Comparison of ENCODE assay signal across 9 cellular contexts in the genomic region with DNA sequence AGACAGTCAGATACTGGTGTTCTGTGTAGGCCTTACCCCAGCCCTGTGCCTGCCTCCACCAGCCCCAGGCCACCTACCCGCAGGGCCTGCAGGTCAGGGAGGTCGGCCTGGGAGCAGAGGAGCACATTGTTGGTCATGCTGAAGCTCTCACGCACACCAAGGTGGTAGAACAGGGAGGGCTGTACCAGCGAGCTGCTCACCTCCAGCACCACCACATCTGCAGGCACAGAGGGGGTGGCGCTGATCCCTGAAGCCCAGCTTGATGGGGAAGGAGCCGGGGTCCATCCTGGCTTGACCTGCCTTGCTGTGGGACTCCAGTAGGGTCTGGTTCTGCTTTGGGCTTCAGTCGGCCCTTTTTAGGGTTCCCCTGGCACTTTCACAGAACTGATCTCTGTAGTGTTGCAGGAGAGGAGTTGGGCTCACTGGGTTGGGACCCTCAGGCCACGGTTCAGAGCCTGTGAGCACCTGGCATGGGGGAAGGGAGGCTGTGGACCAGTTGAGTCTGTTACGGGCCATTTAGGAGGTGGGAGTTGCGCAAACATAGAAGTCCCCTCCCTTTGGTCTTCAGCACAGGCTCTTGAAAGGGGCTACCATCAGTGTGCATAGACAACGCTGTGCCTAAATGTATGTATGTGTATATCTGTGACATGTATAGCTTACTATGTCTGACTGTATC. TPM values are rescaled to one million over a fixed set of nuclear protein-coding genes. Genes with fewer than 3 reads are reported as not detected.
DNase-seq lines count a peak whose midpoint lies in the region; ATAC-seq, FAIRE-seq and TF ChIP-seq lines count a peak whose summit lies in the region.
"Had no signal": no experiment of that assay in that cellular context is flagged by ENCODE, and none has a peak within 500 bp of the region (broad histone marks: within the 10 kb centered on the region; RNA-seq: fewer than 3 reads in every experiment).

No MANE protein-coding gene starts in this region.

- CTCF ChIA-PET in Calu3 (lab: Charles Lee) (interaction anchor here (0.6 to 1.8 kb wide), 9 partner anchors 20 to 298 kb away, joined by 3 to 7 read pairs (median 4); a partner anchor contains a TSS), PC-9 (lab: Charles Lee) (interaction anchor here (0.5 to 0.8 kb wide), 3 partner anchors 82 to 493 kb away, joined by 3 to 6 read pairs (median 5); no protein-coding TSS in a partner anchor), endothelial cell of umbilical vein (lab: Charles Lee) (interaction anchor here (0.7 to 6.8 kb wide), 17 partner anchors 9 to 320 kb away, joined by 3 to 57 read pairs (median 5); a partner anchor contains a TSS)

- H3K9ac ChIP-seq in endothelial cell of umbilical vein (replicated peaks; ENCODE audit: extremely low read depth, insufficient read depth, low read length): no peak overlapping the region

- POLR2A ChIA-PET in PC-9 (lab: Charles Lee; ENCODE audit: unreplicated experiment) (interaction anchor here (0.8 to 1.0 kb wide), 3 partner anchors 18 to 276 kb away, joined by 4 to 24 read pairs (median 4); no protein-coding TSS in a partner anchor), endothelial cell of umbilical vein (lab: Charles Lee) (interaction anchor here (1.3 to 1.7 kb wide), 2 partner anchors 9 to 30 kb away, joined by 3 to 4 read pairs; no protein-coding TSS in a partner anchor)

- H3K4me1 ChIP-seq in PC-9 (replicated peaks; ENCODE audit: insufficient read depth) (peaks cover 9% of the 10 kb centered on the region; the same call in 1 of the 2 replicates), endothelial cell of umbilical vein (ENCODE audit: control insufficient read depth, extremely low read depth, insufficient read depth, low read length) (peaks cover 15% of the 10 kb centered on the region), ovary (ENCODE audit: insufficient read depth) (peaks cover 7% of the 10 kb centered on the region)

- 75 to 84% (median 78%) methylated on average over 11 of the region's 11 CpGs for WGBS in ovary, 3 donors

- no peaks in the 10 kb centered on the region for H3K79me2 ChIP-seq in PC-9 (ENCODE audit: low read depth)
- no peaks in the 10 kb centered on the region for H3K79me2 ChIP-seq in endothelial cell of umbilical vein (ENCODE audit: control insufficient read depth, insufficient read depth, low read length)

- H2AFZ ChIP-seq in PC-9 (no peak overlapping the region), endothelial cell of umbilical vein (ENCODE audit: low read depth, low read length) (peak overlapping the region; percentile 97)

- dilution Hi-C loops in endothelial cell of umbilical vein (cut with MboI; ENCODE audit: extremely low pct_ligation_motif_present, low sequenced_read_pairs): no loop called here

- H3K4me2 ChIP-seq in PC-9: peak overlapping the region; percentile 80
- H3K4me2 ChIP-seq in endothelial cell of umbilical vein (ENCODE audit: insufficient read depth, low read length): peak overlapping the region; percentile 80

- no peaks in the 10 kb centered on the region for H3K27me3 Mint-ChIP-seq in Calu3 (ENCODE audit: unreplicated experiment)

- ATAC-seq in GM18520 (IDR thresholded peaks at IDR 0.05; ENCODE audit: unreplicated experiment): no peak
- no peak for ATAC-seq in HG03039 (IDR thresholded peaks at IDR 0.05; ENCODE audit: unreplicated experiment)
- ATAC-seq in GM21723 (IDR thresholded peaks at IDR 0.05; ENCODE audit: unreplicated experiment): no peak

- H3K36me3 ChIP-seq in PC-9 (ENCODE audit: low read depth) (no peaks in the 10 kb centered on the region), endothelial cell of umbilical vein (ENCODE audit: control insufficient read depth in 2 of 2, extremely low read depth in 1 of 2, insufficient read depth in 2 of 2, low read length in 2 of 2) (peaks cover 0 to 2% of the 10 kb centered on the region in 2 experiments), ovary (no peaks in the 10 kb centered on the region)
- H3K36me3 ChIP-seq: cardiac muscle cell had no signal

- H3K9me1 ChIP-seq in endothelial cell of umbilical vein (replicated peaks; ENCODE audit: control insufficient read depth, extremely low read depth, insufficient read depth, low read length): no peaks in the 10 kb centered on the region

- TF ChIP-seq POLR2A in endothelial cell of umbilical vein (IDR thresholded peaks at IDR 0.05; ENCODE audit: low read depth, low read length): no peak
- TF ChIP-seq POLR2A in ovary (IDR thresholded peaks at IDR 0.05): no peak

- no peak for TF ChIP-seq EP300 in ovary (IDR thresholded peaks at IDR 0.05)

- no peaks in the 10 kb centered on the region for H3K9me3 Mint-ChIP-seq in Calu3 (ENCODE audit: low read depth, unreplicated experiment)

- no peaks in the 10 kb centered on the region for H3K9me3 ChIP-seq in PC-9 (ENCODE audit: insufficient read depth, low read depth)
- H3K9me3 ChIP-seq in endothelial cell of umbilical vein (replicated peaks; ENCODE audit: control insufficient read depth, insufficient read depth, low read length): no peaks in the 10 kb centered on the region
- H3K9me3 ChIP-seq in ovary: no peaks in the 10 kb centered on the region

- H3F3A ChIP-seq in PC-9 (ENCODE audit: insufficient read depth, low read depth): no peaks in the 10 kb centered on the region

- peaks cover 7% of the 10 kb centered on the region for H3K4me1 Mint-ChIP-seq in Calu3 (ENCODE audit: low read depth, unreplicated experiment)

- H4K20me1 ChIP-seq in PC-9 (ENCODE audit: insufficient read depth) (no peaks in the 10 kb centered on the region), endothelial cell of umbilical vein (replicated peaks; ENCODE audit: control insufficient read depth, extremely low read depth, insufficient read depth, low read length) (no peaks in the 10 kb centered on the region)

- H3K36me3 Mint-ChIP-seq in Calu3 (ENCODE audit: insufficient read depth, unreplicated experiment): peaks cover 30% of the 10 kb centered on the region

- H3K9me2 ChIP-seq in PC-9 (ENCODE audit: insufficient read depth): no peaks in the 10 kb centered on the region

- H3K27me3 ChIP-seq in PC-9 (ENCODE audit: insufficient read depth, low read depth) (no peaks in the 10 kb centered on the region), endothelial cell of umbilical vein (ENCODE audit: control insufficient read depth in 2 of 2, insufficient read depth in 2 of 2, low read length in 2 of 2) (no peaks in the 10 kb centered on the region), ovary (no peaks in the 10 kb centered on the region)

- intact Hi-C loops in Calu3 (cut with micrococcal nuclease; ENCODE audit: unreplicated experiment) (no loop called here), PC-9 (cut with micrococcal nuclease; ENCODE audit: unreplicated experiment) (loop anchor here (5.0 kb wide), 1 partner anchor 43 kb away; a partner anchor contains a TSS), endothelial cell of umbilical vein (cut with micrococcal nuclease) (loop anchor here (1.0 kb wide), 2 partner anchors 8 to 43 kb away; a partner anchor contains a TSS), ovary (cut with DNase I) (no loop called here)

- no peak for FAIRE-seq in endothelial cell of umbilical vein (lab: Jason Lieb, UNC)

- no TSS peak for BruUV-seq in Calu3 (replicated peaks; lab: Mats Ljungman, UMichigan)
- TSS peak; percentile 45 for BruUV-seq in PC-9 (replicated peaks; lab: Mats Ljungman, UMichigan)
- no TSS peak for BruUV-seq in endothelial cell of umbilical vein (replicated peaks; lab: Mats Ljungman, UMichigan)

- no peak overlapping the region for H3K27ac ChIP-seq in PC-9
- peak overlapping the region; percentile 5 for H3K27ac ChIP-seq in endothelial cell of umbilical vein (ENCODE audit: insufficient read depth, low read depth, low read length)
- peak overlapping the region in 1 of 2 donors; percentile 91 for H3K27ac ChIP-seq in ovary

- no peak for TF ChIP-seq CTCF in Calu3 (IDR thresholded peaks at IDR 0.05; ENCODE audit: unreplicated experiment)
- TF ChIP-seq CTCF in PC-9 (conservative IDR thresholded peaks at IDR 0.05): no peak
- no peak for TF ChIP-seq CTCF in endothelial cell of umbilical vein (IDR thresholded peaks at IDR 0.05; ENCODE audit: extremely low read depth in 1 of 2, insufficient read depth in 1 of 2, low read depth in 1 of 2, low read length in 2 of 2)
- no peak for TF ChIP-seq CTCF in ovary (IDR thresholded peaks at IDR 0.05)

- H3K4me3 ChIP-seq in PC-9: peak overlapping the region; percentile 70; the same call in 1 of the 2 replicates
- peak overlapping the region in 2 of 3 experiments; percentile 6 to 51 for H3K4me3 ChIP-seq in endothelial cell of umbilical vein (replicated peaks in 1 of 3; ENCODE audit: insufficient read depth in 1 of 3, low read depth in 1 of 3, low read length in 3 of 3)
- peak overlapping the region; percentile 89 for H3K4me3 ChIP-seq in ovary

- no peak for DNase-seq in Calu3
- no peak for DNase-seq in PC-9
- no peak for DNase-seq in endothelial cell of umbilical vein (ENCODE audit: low read depth, low spot score)
- DNase-seq in ovary: peak in 1 of 5 donors; percentile 46
- DNase-seq in cerebellum (ENCODE audit: low spot score): no peak

- peak overlapping the region; percentile 90 for H3K4me3 Mint-ChIP-seq in Calu3 (ENCODE audit: low read depth, unreplicated experiment)

- peak overlapping the region; percentile 94 for H3K27ac Mint-ChIP-seq in Calu3 (ENCODE audit: unreplicated experiment)

RNA-seq across cellular contexts. Expression of a gene that starts 1.9 kb away (rescaled TPM):
- 10.3 and 14.3 TPM in 2 replicates for total RNA-seq in Calu3 (2022)
- total RNA-seq in PC-9 (2021): 25.1 and 26.2 TPM in 2 replicates
- total RNA-seq in endothelial cell of umbilical vein: 12.4 and 18.5 TPM in 2 replicates
- polyA plus RNA-seq in endothelial cell of umbilical vein: 9.9 and 12.7 TPM in 2 replicates
- polyA plus RNA-seq in endothelial cell of umbilical vein (2011; cell fraction: cytosol; rRNA removed): 5.7 and 5.9 TPM in 2 replicates
- polyA plus RNA-seq in endothelial cell of umbilical vein (2011; cell fraction: nucleus; rRNA removed): 52.7 and 54.9 TPM in 2 replicates
- 13.8 and 18.1 TPM in 2 replicates for polyA plus RNA-seq in endothelial cell of umbilical vein (2012)
- polyA minus RNA-seq in endothelial cell of umbilical vein: 7.0 and 9.0 TPM in 2 replicates
- polyA minus RNA-seq in endothelial cell of umbilical vein (2011; cell fraction: cytosol; rRNA and poly(A)+ RNA removed): 8.3 TPM
- 9.3 and 12.2 TPM in 2 replicates for polyA minus RNA-seq in endothelial cell of umbilical vein (2011; cell fraction: nucleus; rRNA and poly(A)+ RNA removed)
- 10 to 100 TPM; 10.3 to 45.9 (median 19.0) TPM for total RNA-seq in ovary
- polyA plus RNA-seq in ovary: 10 to 100 TPM in 1 of 2 donors, 1 to 10 TPM in 1; 5.1 to 14.2 TPM
- 2.3 TPM for total RNA-seq in cerebellum

RNA-seq across cellular contexts. Expression of a gene that starts 9.8 kb away (rescaled TPM):
- total RNA-seq in Calu3 (2022) (not detected in 2 replicates), PC-9 (2021) (not detected in 2 replicates), endothelial cell of umbilical vein (not detected in 2 replicates), ovary (1 to 10 TPM in 4 of 7 donors, under 1 TPM in 3; 0.35 to 7.6 (median 1.2) TPM), cerebellum (not detected)
- polyA plus RNA-seq in endothelial cell of umbilical vein (0.15 and 0.25 TPM in 2 replicates), ovary (1 to 10 TPM; 2.5 to 6.5 TPM)
- 0.09 and 0.13 TPM in 2 replicates for polyA plus RNA-seq in endothelial cell of umbilical vein (2011; cell fraction: cytosol; rRNA removed)
- polyA plus RNA-seq in endothelial cell of umbilical vein (2011; cell fraction: nucleus; rRNA removed): not detected in 2 replicates
- polyA plus RNA-seq in endothelial cell of umbilical vein (2012): not detected in 2 replicates
- polyA minus RNA-seq in endothelial cell of umbilical vein: 0.53 TPM in 1 of 2 replicates, not detected in the other
- not detected for polyA minus RNA-seq in endothelial cell of umbilical vein (2011; cell fraction: cytosol; rRNA and poly(A)+ RNA removed)
- not detected in 2 replicates for polyA minus RNA-seq in endothelial cell of umbilical vein (2011; cell fraction: nucleus; rRNA and poly(A)+ RNA removed)

RNA-seq across cellular contexts. Expression of a gene that starts 18.3 kb away (rescaled TPM):
- not detected in 2 replicates for total RNA-seq in Calu3 (2022)
- total RNA-seq in PC-9 (2021): 0.63 and 1.7 TPM in 2 replicates
- total RNA-seq in endothelial cell of umbilical vein: not detected in 2 replicates
- not detected in 2 replicates for polyA plus RNA-seq in endothelial cell of umbilical vein
- not detected in 2 replicates for polyA plus RNA-seq in endothelial cell of umbilical vein (2011; cell fraction: cytosol; rRNA removed)
- not detected in 2 replicates for polyA plus RNA-seq in endothelial cell of umbilical vein (2011; cell fraction: nucleus; rRNA removed)
- not detected in 2 replicates for polyA plus RNA-seq in endothelial cell of umbilical vein (2012)
- 0.30 TPM in 1 of 2 replicates, not detected in the other for polyA minus RNA-seq in endothelial cell of umbilical vein
- polyA minus RNA-seq in endothelial cell of umbilical vein (2011; cell fraction: cytosol; rRNA and poly(A)+ RNA removed): not detected
- polyA minus RNA-seq in endothelial cell of umbilical vein (2011; cell fraction: nucleus; rRNA and poly(A)+ RNA removed): not detected in 2 replicates
- 10 to 100 TPM in 1 of 7 donors, 1 to 10 TPM in 1, under 1 TPM in 3, not detected in 2; 0.52 to 15.5 (median 0.89) TPM for total RNA-seq in ovary
- under 1 TPM in 1 of 2 donors, not detected in 1; 0.06 TPM for polyA plus RNA-seq in ovary
- not detected for total RNA-seq in cerebellum

RNA-seq across cellular contexts. Expression of a gene that starts 23.0 kb away (rescaled TPM):
- 15.0 and 16.5 TPM in 2 replicates for total RNA-seq in Calu3 (2022)
- 43.7 and 49.8 TPM in 2 replicates for total RNA-seq in PC-9 (2021)
- not detected in 2 replicates for total RNA-seq in endothelial cell of umbilical vein
- 0.04 and 0.29 TPM in 2 replicates for polyA plus RNA-seq in endothelial cell of umbilical vein
- polyA plus RNA-seq in endothelial cell of umbilical vein (2011; cell fraction: cytosol; rRNA removed): 0.04 and 0.10 TPM in 2 replicates
- polyA plus RNA-seq in endothelial cell of umbilical vein (2011; cell fraction: nucleus; rRNA removed): 0.22 and 0.48 TPM in 2 replicates
- 0.08 TPM in 1 of 2 replicates, not detected in the other for polyA plus RNA-seq in endothelial cell of umbilical vein (2012)
- polyA minus RNA-seq in endothelial cell of umbilical vein: 0.49 TPM in 1 of 2 replicates, not detected in the other
- not detected for polyA minus RNA-seq in endothelial cell of umbilical vein (2011; cell fraction: cytosol; rRNA and poly(A)+ RNA removed)
- not detected in 2 replicates for polyA minus RNA-seq in endothelial cell of umbilical vein (2011; cell fraction: nucleus; rRNA and poly(A)+ RNA removed)
- 10 to 100 TPM in 1 of 7 donors, 1 to 10 TPM in 4, under 1 TPM in 2; 0.43 to 20.9 (median 3.4) TPM for total RNA-seq in ovary
- polyA plus RNA-seq in ovary: 1 to 10 TPM in 1 of 2 donors, under 1 TPM in 1; 0.15 to 1.4 TPM
- 0.36 TPM for total RNA-seq in cerebellum

RNA-seq across cellular contexts. Expression of a gene that starts 27.6 kb away (rescaled TPM):
- total RNA-seq in Calu3 (2022) (1.3 and 1.9 TPM in 2 replicates), PC-9 (2021) (0.98 and 1.2 TPM in 2 replicates), endothelial cell of umbilical vein (1.8 and 2.4 TPM in 2 replicates), ovary (under 1 TPM in 6 of 7 donors, not detected in 1; 0.15 to 0.87 (median 0.41) TPM), cerebellum (1.00 TPM)
- polyA plus RNA-seq in endothelial cell of umbilical vein (1.8 and 2.2 TPM in 2 replicates), ovary (under 1 TPM; 0.12 to 0.18 TPM)
- polyA plus RNA-seq in endothelial cell of umbilical vein (2011; cell fraction: cytosol; rRNA removed): 1.2 and 1.3 TPM in 2 replicates
- 0.60 and 0.65 TPM in 2 replicates for polyA plus RNA-seq in endothelial cell of umbilical vein (2011; cell fraction: nucleus; rRNA removed)
- 1.7 and 2.2 TPM in 2 replicates for polyA plus RNA-seq in endothelial cell of umbilical vein (2012)
- polyA minus RNA-seq in endothelial cell of umbilical vein: 0.24 and 1.6 TPM in 2 replicates
- polyA minus RNA-seq in endothelial cell of umbilical vein (2011; cell fraction: cytosol; rRNA and poly(A)+ RNA removed): not detected
- 0.24 and 0.43 TPM in 2 replicates for polyA minus RNA-seq in endothelial cell of umbilical vein (2011; cell fraction: nucleus; rRNA and poly(A)+ RNA removed)

Comparison
In these comparisons a context has a peak if more than half of its experiments do, and no peak if none do; other contexts are left out.
1. H3K4me3 ChIP-seq: peak in every context shown above with its lines; median percentile 89 in ovary; 70 in PC-9; 28 in endothelial cell of umbilical vein.
2. intact Hi-C loops: an anchor here in PC-9 (5.0 kb wide) and endothelial cell of umbilical vein (1.0 kb wide); none called in Calu3 and ovary.